Comparison of ENCODE assay signal across 16 cellular contexts in genomic region chr15:31615643-31616415, GRCh38.
"Had no signal": no experiment of that assay in that cellular context is flagged by ENCODE, and none has a peak within 500 bp of the region (broad histone marks: within the 10 kb centered on the region; RNA-seq: fewer than 3 reads in every experiment).

No MANE protein-coding gene starts in this region.

- H3K4me3 Mint-ChIP-seq: IgD-negative memory B cell had no signal

- H3K4me1 Mint-ChIP-seq: IgD-negative memory B cell had no signal

- H3K36me3 Mint-ChIP-seq: IgD-negative memory B cell had no signal

- H3K27ac Mint-ChIP-seq: IgD-negative memory B cell had no signal

- DNase-seq: Kasumi-1, MM.1S, NCI-H1092 treated with DMSO at 0.1 percent for 48 hours, NCI-H1436, NCI-H187, NCI-H2029, NCI-H2081 treated with DMSO at 0.1 percent for 48 hours, NCI-H2227 treated with DMSO at 0.1 percent for 48 hours, NCI-H524, NCI-H69, NCI-H774, Right ventricle myocardium superior, RPMI8226, SIG-M5 had no signal

- ATAC-seq: K562 had no signal
